Comparison of ENCODE assay signal across 1 cellular context in the genomic region with DNA sequence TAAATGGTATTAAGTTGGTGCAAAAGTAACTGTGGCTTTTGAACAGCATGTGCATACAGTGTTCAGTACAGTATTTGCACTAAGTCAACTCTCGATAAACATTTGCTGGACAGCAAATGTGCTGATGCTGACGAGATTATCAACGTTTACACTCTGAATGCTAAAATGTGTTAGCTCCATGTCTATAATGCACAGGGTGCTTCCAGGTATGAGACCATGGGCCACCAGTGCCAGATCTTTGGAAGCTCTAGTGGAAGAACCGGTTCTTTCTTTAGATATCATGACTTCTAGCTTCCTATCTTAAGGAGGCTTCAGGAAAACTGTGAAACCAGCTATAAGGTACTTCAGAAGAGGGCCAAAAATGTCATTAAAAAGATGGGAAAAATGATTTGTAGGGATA.
TF ChIP-seq lines count a peak whose summit lies in the region.

No MANE protein-coding gene starts in this region.

TF ChIP-seq in HepG2, 621 proteins besides CTCF, POLR2A, EP300 and RAD21:
- TF ChIP-seq MIER3 (CRISPR knock-in tag; IDR thresholded peaks at IDR 0.05; ENCODE audit: borderline replicate concordance) (no peak), ZNF839 (CRISPR knock-in tag; IDR thresholded peaks at IDR 0.05; ENCODE audit: borderline replicate concordance) (no peak), SMAD1 (CRISPR knock-in tag; IDR thresholded peaks at IDR 0.05; ENCODE audit: borderline replicate concordance, low read depth) (no peak), ZNF10 (CRISPR knock-in tag; IDR thresholded peaks at IDR 0.05; ENCODE audit: borderline replicate concordance, low read depth) (no peak), ZNF781 (CRISPR knock-in tag; IDR thresholded peaks at IDR 0.05; ENCODE audit: borderline replicate concordance, not compliant biosample characterization) (no peak), NFYC (CRISPR knock-in tag; IDR thresholded peaks at IDR 0.05) (no peak), MEF2D (CRISPR knock-in tag; IDR thresholded peaks at IDR 0.05) (no peak), GFI1 (CRISPR knock-in tag; IDR thresholded peaks at IDR 0.05; ENCODE audit: borderline replicate concordance) (no peak), STAT5B (CRISPR knock-in tag; IDR thresholded peaks at IDR 0.05) (no peak), SUZ12 (IDR thresholded peaks at IDR 0.05; ENCODE audit: low read depth, low read length) (no peak), ZNF251 (CRISPR knock-in tag; IDR thresholded peaks at IDR 0.05) (no peak), ZNF431 (CRISPR knock-in tag; IDR thresholded peaks at IDR 0.05; ENCODE audit: borderline replicate concordance, low read depth) (no peak)
- TF ChIP-seq, protein P1, sequence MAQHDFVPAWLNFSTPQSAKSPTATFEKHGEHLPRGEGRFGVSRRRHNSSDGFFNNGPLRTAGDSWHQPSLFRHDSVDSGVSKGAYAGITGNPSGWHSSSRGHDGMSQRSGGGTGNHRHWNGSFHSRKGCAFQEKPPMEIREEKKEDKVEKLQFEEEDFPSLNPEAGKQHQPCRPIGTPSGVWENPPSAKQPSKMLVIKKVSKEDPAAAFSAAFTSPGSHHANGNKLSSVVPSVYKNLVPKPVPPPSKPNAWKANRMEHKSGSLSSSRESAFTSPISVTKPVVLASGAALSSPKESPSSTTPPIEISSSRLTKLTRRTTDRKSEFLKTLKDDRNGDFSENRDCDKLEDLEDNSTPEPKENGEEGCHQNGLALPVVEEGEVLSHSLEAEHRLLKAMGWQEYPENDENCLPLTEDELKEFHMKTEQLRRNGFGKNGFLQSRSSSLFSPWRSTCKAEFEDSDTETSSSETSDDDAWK (CRISPR knock-in tag; IDR thresholded peaks at IDR 0.05), result no peak
- TF ChIP-seq, protein P2, sequence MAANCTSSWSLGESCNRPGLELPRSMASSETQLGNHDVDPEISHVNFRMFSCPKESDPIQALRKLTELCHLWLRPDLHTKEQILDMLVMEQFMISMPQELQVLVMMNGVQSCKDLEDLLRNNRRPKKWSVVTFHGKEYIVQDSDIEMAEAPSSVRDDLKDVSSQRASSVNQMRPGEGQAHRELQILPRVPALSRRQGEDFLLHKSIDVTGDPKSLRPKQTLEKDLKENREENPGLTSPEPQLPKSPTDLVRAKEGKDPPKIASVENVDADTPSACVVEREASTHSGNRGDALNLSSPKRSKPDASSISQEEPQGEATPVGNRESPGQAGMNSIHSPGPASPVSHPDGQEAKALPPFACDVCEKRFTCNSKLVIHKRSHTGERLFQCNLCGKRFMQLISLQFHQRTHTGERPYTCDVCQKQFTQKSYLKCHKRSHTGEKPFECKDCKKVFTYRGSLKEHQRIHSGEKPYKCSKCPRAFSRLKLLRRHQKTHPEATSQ (CRISPR knock-in tag; IDR thresholded peaks at IDR 0.05; ENCODE audit: borderline replicate concordance), result no peak
- TF ChIP-seq, protein P3, sequence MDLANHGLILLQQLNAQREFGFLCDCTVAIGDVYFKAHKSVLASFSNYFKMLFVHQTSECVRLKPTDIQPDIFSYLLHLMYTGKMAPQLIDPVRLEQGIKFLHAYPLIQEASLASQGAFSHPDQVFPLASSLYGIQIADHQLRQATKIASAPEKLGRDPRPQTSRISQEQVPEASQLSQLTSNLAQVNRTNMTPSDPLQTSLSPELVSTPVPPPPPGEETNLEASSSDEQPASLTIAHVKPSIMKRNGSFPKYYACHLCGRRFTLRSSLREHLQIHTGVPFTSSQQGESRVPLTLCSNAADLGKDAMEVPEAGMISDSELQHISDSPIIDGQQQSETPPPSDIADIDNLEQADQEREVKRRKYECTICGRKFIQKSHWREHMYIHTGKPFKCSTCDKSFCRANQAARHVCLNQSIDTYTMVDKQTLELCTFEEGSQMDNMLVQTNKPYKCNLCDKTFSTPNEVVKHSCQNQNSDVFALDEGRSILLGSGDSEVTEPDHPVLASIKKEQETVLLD (CRISPR knock-in tag; IDR thresholded peaks at IDR 0.05; ENCODE audit: low read depth), result no peak
- TF ChIP-seq, protein P4, sequence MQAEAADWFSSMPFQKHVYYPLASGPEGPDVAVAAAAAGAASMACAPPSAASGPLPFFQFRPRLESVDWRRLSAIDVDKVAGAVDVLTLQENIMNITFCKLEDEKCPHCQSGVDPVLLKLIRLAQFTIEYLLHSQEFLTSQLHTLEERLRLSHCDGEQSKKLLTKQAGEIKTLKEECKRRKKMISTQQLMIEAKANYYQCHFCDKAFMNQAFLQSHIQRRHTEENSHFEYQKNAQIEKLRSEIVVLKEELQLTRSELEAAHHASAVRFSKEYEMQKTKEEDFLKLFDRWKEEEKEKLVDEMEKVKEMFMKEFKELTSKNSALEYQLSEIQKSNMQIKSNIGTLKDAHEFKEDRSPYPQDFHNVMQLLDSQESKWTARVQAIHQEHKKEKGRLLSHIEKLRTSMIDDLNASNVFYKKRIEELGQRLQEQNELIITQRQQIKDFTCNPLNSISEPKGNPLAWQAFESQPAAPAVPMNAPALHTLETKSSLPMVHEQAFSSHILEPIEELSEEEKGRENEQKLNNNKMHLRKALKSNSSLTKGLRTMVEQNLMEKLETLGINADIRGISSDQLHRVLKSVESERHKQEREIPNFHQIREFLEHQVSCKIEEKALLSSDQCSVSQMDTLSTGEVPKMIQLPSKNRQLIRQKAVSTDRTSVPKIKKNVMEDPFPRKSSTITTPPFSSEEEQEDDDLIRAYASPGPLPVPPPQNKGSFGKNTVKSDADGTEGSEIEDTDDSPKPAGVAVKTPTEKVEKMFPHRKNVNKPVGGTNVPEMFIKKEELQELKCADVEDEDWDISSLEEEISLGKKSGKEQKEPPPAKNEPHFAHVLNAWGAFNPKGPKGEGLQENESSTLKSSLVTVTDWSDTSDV (CRISPR knock-in tag; IDR thresholded peaks at IDR 0.05), result no peak
TF ChIP-seq in HepG2: peak in this region for 0.
